8 cellular contexts compared by ENCODE assay signal in genomic region chr22:41920271-41920976, GRCh38. TPM values are rescaled to one million over a fixed set of nuclear protein-coding genes. Genes with fewer than 3 reads are reported as not detected.
A peak's percentile ranks its signal among the peaks of the same experiment; 100 is the strongest.
DNase-seq lines count a peak whose midpoint lies in the region; ATAC-seq and TF ChIP-seq lines count a peak whose summit lies in the region.

No MANE protein-coding gene starts in this region.

- DNase-seq in GM12865 (ENCODE audit: low read depth) (peak; percentile 84), naive B cell (peak; percentile 81), BE2C (no peak), NCI-H69 (lab: John Stamatoyannopoulos, UW) (no peak), COR-L47 (lab: John Stamatoyannopoulos, UW) (no peak)
- no peak for DNase-seq in activated CD4-positive, alpha-beta T cell treated with anti-CD3 and anti-CD28 coated beads, Interleukin-2, amount 50 U/mL, for 4 hours

- H3K36me3 Mint-ChIP-seq in naive B cell = peaks cover 5 to 8% of the 10 kb centered on the region in 2 donors

- peak overlapping the region; percentile 78 for H3K4me2 ChIP-seq in SU-DHL-6 (ENCODE audit: low read depth, low read length, poor library complexity, severe bottlenecking)

- peaks cover 20% of the 10 kb centered on the region for H3K79me2 ChIP-seq in SU-DHL-6 (ENCODE audit: insufficient read depth, low read length)

- H3K27me3 Mint-ChIP-seq in naive B cell = peaks cover 0 to 11% (median 0%) of the 10 kb centered on the region in 3 donors

- peak overlapping the region; percentile 97 to 100 (median 99) for H3K27ac Mint-ChIP-seq in naive B cell

- H3K9me2 ChIP-seq in SU-DHL-6 (replicated peaks; ENCODE audit: insufficient read depth, low read length) = no peaks in the 10 kb centered on the region

- H3K4me1 ChIP-seq in BE2C = no peaks in the 10 kb centered on the region

- H3K36me3 ChIP-seq in SU-DHL-6 (ENCODE audit: low read length) (no peaks in the 10 kb centered on the region; the same call in 1 of the 2 replicates), BE2C (no peaks in the 10 kb centered on the region)

- peak overlapping the region; percentile 94 for H3K27ac ChIP-seq in SU-DHL-6 (ENCODE audit: low read depth, low read length)

- H3K27me3 ChIP-seq in SU-DHL-6 (ENCODE audit: low read length) (no peaks in the 10 kb centered on the region), BE2C (peaks cover 35% of the 10 kb centered on the region)

- peak; percentile 21 for ATAC-seq in GM21723 (IDR thresholded peaks at IDR 0.05; ENCODE audit: unreplicated experiment)
- peak; percentile 10 to 15 for ATAC-seq in naive B cell (ENCODE audit: low read depth in 2 of 2)

- H3K9ac ChIP-seq in SU-DHL-6 (ENCODE audit: low read length) = peak overlapping the region; percentile 60

- H3F3A ChIP-seq in SU-DHL-6 (ENCODE audit: insufficient read depth) = peaks cover 59% of the 10 kb centered on the region

- no peaks in the 10 kb centered on the region for H3K9me3 Mint-ChIP-seq in naive B cell

- peak overlapping the region; percentile 79 to 98 (median 87) for H3K4me3 Mint-ChIP-seq in naive B cell

- H3K4me3 ChIP-seq in GM12865 (ENCODE audit: low read depth, low read length) = peak overlapping the region; percentile 47
- H3K4me3 ChIP-seq in SU-DHL-6 (ENCODE audit: insufficient read depth, low read length, poor library complexity, severe bottlenecking) = no peak overlapping the region
- no peak overlapping the region for H3K4me3 ChIP-seq in BE2C (ENCODE audit: low read depth, low read length)

- H3K9me3 ChIP-seq in SU-DHL-6 (ENCODE audit: insufficient read depth, low read length) = no peaks in the 10 kb centered on the region
- no peaks in the 10 kb centered on the region for H3K9me3 ChIP-seq in BE2C

- no peaks in the 10 kb centered on the region for H4K20me1 ChIP-seq in SU-DHL-6 (ENCODE audit: low read depth, low read length)

- no peak overlapping the region for H2AFZ ChIP-seq in SU-DHL-6 (ENCODE audit: low read depth, low read length, severe bottlenecking)

- TF ChIP-seq CTCF in GM12865 (IDR thresholded peaks at IDR 0.05; ENCODE audit: insufficient read depth, low read depth, low read length, missing control alignments) (no peak), SU-DHL-6 (IDR thresholded peaks at IDR 0.05; ENCODE audit: insufficient read depth, low read length, poor library complexity, severe bottlenecking) (no peak), BE2C (IDR thresholded peaks at IDR 0.05; ENCODE audit: low read depth, low read length) (no peak)

- H3K4me1 Mint-ChIP-seq in naive B cell = peaks cover 47 to 89% (median 87%) of the 10 kb centered on the region in 3 donors

RNA-seq across cellular contexts. Expression of gene SHISA8, which starts 5.5 kb away (rescaled TPM):
- polyA plus RNA-seq in naive B cell (ENCODE audit: low read depth in 6 of 6) = 1 to 10 TPM in 1 of 6 donors, under 1 TPM in 5; 0.28 to 1.7 (median 0.67) TPM
- not detected for polyA plus RNA-seq in BE2C (2012; ENCODE audit: insufficient read depth, insufficient read length, low read depth)

RNA-seq across cellular contexts. Expression of gene TNFRSF13C, which starts 6.2 kb away (rescaled TPM):
- 100 to 1,000 TPM in 1 of 6 donors, 10 to 100 TPM in 5; 65.3 to 104 (median 84.2) TPM for polyA plus RNA-seq in naive B cell (ENCODE audit: low read depth in 6 of 6)
- 0.29 TPM for polyA plus RNA-seq in BE2C (2012; ENCODE audit: insufficient read depth, insufficient read length, low read depth)

RNA-seq across cellular contexts. Expression of gene CENPM, which starts 26.5 kb away (rescaled TPM):
- polyA plus RNA-seq in naive B cell (ENCODE audit: low read depth in 6 of 6) = 10 to 100 TPM; 41.2 to 70.9 (median 53.0) TPM
- 43.8 TPM for polyA plus RNA-seq in BE2C (2012; ENCODE audit: insufficient read depth, insufficient read length, low read depth)

RNA-seq across cellular contexts. Expression of gene SEPTIN3, which starts 48.8 kb away (rescaled TPM):
- polyA plus RNA-seq in naive B cell (ENCODE audit: low read depth in 6 of 6) = not detected
- polyA plus RNA-seq in BE2C (2012; ENCODE audit: insufficient read depth, insufficient read length, low read depth) = 23.3 TPM

Comparison
In these comparisons a context has a peak if more than half of its experiments do, and no peak if none do; other contexts are left out.
1. DNase-seq: peak in GM12865 (single experiment) and naive B cell (single experiment); none in activated CD4-positive, alpha-beta T cell treated with anti-CD3 and anti-CD28 coated beads, Interleukin-2, amount 50 U/mL, for 4 hours (0 of 2), BE2C (single experiment), NCI-H69 (single experiment) and COR-L47 (single experiment).